In the genomic region with DNA sequence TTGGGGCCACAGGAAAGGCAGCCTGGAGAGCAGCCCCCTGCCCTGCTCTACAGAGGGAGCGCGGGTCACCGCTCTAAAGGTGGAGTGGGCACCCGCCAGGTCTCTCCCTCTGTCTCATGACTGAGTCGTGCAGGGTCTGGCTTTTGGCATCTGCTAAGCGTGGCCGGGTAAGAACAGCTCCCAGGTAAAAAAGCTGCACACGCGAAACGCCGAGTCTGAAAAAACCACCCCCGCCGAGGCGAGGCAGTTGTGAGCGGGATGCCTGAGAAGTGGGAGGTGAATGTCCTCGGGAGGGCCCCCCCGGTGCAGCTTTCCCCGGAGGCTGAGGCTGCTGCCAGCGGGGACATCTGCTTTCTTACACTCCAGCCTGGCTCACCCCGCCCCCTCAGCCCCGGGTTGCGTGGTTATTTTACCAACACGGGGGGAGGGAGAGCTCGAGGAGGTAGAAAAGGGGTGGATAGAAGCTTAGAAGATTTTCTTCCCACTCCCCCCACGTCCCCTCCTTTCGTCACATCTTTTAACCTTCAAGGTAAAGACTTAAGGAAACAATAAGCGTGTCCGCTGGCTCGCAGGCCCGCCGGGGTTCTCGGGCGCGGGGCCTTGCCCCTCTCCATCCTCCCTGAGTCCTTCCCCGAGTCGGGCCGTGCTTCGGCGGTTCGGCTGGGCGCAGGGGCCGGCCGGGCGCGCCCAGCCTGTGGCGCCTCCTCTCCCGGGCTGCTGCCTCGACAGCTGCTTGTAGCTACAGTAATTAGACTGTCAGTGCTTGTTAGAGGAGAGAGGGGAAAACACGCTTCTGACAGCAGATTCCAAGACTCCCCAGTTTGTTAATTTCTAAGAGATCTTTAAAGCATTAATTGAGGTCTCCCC, we compare ENCODE assay signal across 8 cellular contexts.
DNase-seq lines count a peak whose midpoint lies in the region; ATAC-seq and TF ChIP-seq lines count a peak whose summit lies in the region.

No MANE protein-coding gene starts in this region.

- H3K36me3 ChIP-seq in iPS DF 6.9 (ENCODE audit: control insufficient read depth, insufficient read depth, low read length) = no peaks in the 10 kb centered on the region

- H3K4me1 Mint-ChIP-seq in T-helper 1 cell treated with Interleukin-12 subunit alpha and Interleukin-12 subunit beta and Interleukin-4 antibody, amounts not matched to agents 30 μg/mL and 1 μg/mL, for 36 hours (ENCODE audit: low read depth) = peaks cover 27% of the 10 kb centered on the region

- in situ Hi-C loops in astrocyte of the cerebellum (cut with HindIII; ENCODE audit: low sequenced_read_pairs) = no loop called here

- TF ChIP-seq CTCF in astrocyte of the cerebellum (IDR thresholded peaks at IDR 0.05; ENCODE audit: low read depth, low read length, missing control alignments) = no peak

- WGBS in iPS DF 6.9 (ENCODE audit: insufficient coverage, insufficient read length) = no CpG with 5 or more reads among the region's 49 CpGs

- peak overlapping the region; percentile 58 for H3K27ac Mint-ChIP-seq in T-helper 1 cell treated with Interleukin-12 subunit alpha and Interleukin-12 subunit beta and Interleukin-4 antibody, amounts not matched to agents 30 μg/mL and 1 μg/mL, for 36 hours

- H3K9me3 ChIP-seq in iPS DF 6.9 (ENCODE audit: control insufficient read depth, insufficient read depth, low read length) = no peaks in the 10 kb centered on the region

- no peak overlapping the region for H3K27ac ChIP-seq in iPS DF 6.9 (ENCODE audit: low read length)

- no peaks in the 10 kb centered on the region for H3K27me3 Mint-ChIP-seq in T-helper 1 cell treated with Interleukin-12 subunit alpha and Interleukin-12 subunit beta and Interleukin-4 antibody, amounts not matched to agents 30 μg/mL and 1 μg/mL, for 36 hours (ENCODE audit: low read depth)

- H3K4me1 ChIP-seq in iPS DF 6.9 (ENCODE audit: control insufficient read depth, insufficient read depth, low read length) = no peaks in the 10 kb centered on the region

- no peaks in the 10 kb centered on the region for H3K9me3 Mint-ChIP-seq in T-helper 1 cell treated with Interleukin-12 subunit alpha and Interleukin-12 subunit beta and Interleukin-4 antibody, amounts not matched to agents 30 μg/mL and 1 μg/mL, for 36 hours

- peak overlapping the region; percentile 86 for H3K4me3 Mint-ChIP-seq in T-helper 1 cell treated with Interleukin-12 subunit alpha and Interleukin-12 subunit beta and Interleukin-4 antibody, amounts not matched to agents 30 μg/mL and 1 μg/mL, for 36 hours

- peak; percentile 39 for DNase-seq in CD1c-positive myeloid dendritic cell (ENCODE audit: extremely low spot score)
- DNase-seq in astrocyte of the cerebellum (ENCODE audit: low read depth) = no peak
- DNase-seq in iPS DF 6.9 (ENCODE audit: low read depth, low spot score) = no peak
- DNase-seq in retina = peak; percentile 94
- no peak for DNase-seq in OCI-M2 (lab: John Stamatoyannopoulos, UW; ENCODE audit: unreplicated experiment)

- H3K4me3 ChIP-seq in astrocyte of the cerebellum (ENCODE audit: low read depth, low read length) (peak overlapping the region; percentile 46), iPS DF 6.9 (ENCODE audit: low read length) (peak overlapping the region; percentile 14; the same call in 1 of the 2 replicates)

- peaks cover 16% of the 10 kb centered on the region for H3K36me3 Mint-ChIP-seq in T-helper 1 cell treated with Interleukin-12 subunit alpha and Interleukin-12 subunit beta and Interleukin-4 antibody, amounts not matched to agents 30 μg/mL and 1 μg/mL, for 36 hours (ENCODE audit: low read depth)

- ATAC-seq in GM19438 (IDR thresholded peaks at IDR 0.05; ENCODE audit: low read depth, unreplicated experiment) = peak; percentile 42
- peak; percentile 28 for ATAC-seq in HG03565 (IDR thresholded peaks at IDR 0.05; ENCODE audit: unreplicated experiment)

- H3K27me3 ChIP-seq in iPS DF 6.9 (ENCODE audit: control insufficient read depth, insufficient read depth, low read length) = peaks cover 8% of the 10 kb centered on the region

Comparison
In these comparisons a context has a peak if more than half of its experiments do, and no peak if none do; other contexts are left out.
1. DNase-seq: peak in CD1c-positive myeloid dendritic cell (single experiment) and retina (single experiment); none in astrocyte of the cerebellum (single experiment), iPS DF 6.9 (single experiment) and OCI-M2 (single experiment).